In the genomic region with DNA sequence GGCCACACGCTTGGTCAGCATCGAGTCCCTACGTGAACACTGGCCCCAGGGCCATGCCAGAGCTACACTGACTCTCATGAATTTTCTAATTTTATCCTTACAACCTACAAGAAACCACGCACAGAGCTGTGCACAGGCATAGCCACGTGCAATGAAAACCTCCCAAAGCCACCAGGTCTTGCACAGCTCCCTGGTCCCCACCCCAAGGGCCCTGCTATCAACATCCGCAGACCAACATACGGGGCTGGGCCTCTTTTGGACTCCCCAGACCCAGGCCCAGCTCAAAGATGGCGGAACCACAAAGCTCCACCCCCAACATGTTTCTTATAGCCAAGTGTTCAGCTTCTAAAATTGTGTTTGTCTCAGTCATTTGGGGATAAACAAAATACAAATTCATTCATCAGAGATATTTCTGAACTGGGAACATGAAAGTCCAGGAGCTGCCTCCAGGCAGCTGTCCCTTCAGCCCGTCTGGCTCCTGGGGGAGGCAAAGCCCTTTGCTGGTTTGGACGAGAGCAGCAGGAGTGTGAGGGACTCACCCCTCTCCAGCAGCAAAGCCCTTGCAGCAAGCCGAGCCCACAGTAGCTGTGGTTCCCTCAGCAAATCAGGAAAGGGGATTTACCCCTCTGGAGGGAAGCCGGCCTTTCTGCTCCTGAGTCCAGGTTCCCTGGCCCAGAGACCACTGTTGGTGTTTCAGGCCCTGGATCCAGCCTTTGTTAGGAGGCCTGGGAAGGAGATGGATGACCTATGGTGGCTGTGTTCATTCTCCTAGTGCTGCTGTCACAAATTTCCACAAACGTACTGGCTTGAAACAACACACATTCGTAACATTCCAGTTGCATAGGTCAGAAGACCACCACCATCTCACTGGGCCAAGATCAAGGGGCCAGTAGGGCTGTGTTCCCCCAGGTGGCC, we compare ENCODE assay signal across 19 cellular contexts.
A peak's percentile ranks its signal among the peaks of the same experiment; 100 is the strongest.
DNase-seq lines count a peak whose midpoint lies in the region; ATAC-seq and TF ChIP-seq lines count a peak whose summit lies in the region.
"Had no signal": no experiment of that assay in that cellular context is flagged by ENCODE, and none has a peak within 500 bp of the region (broad histone marks: within the 10 kb centered on the region; RNA-seq: fewer than 3 reads in every experiment).

No MANE protein-coding gene starts in this region.

- TF ChIP-seq CTCF in natural killer cell (IDR thresholded peaks at IDR 0.05) (no peak), osteocyte (IDR thresholded peaks at IDR 0.05) (no peak)

- ATAC-seq in natural killer cell treated with Interleukin-12 subunit alpha and Interleukin-12 subunit beta and Interleukin-15 and Interleukin-18, amount 100 ng/mL, for 72 hours: no peak
- ATAC-seq in natural killer cell (no peak), HG03095 (IDR thresholded peaks at IDR 0.05; ENCODE audit: unreplicated experiment) (no peak)
- no peak for ATAC-seq in central memory CD8-positive, alpha-beta T cell (replicated peaks; ENCODE audit: extremely low read depth, poor library complexity, severe bottlenecking)
- ATAC-seq: CD8-positive, alpha-beta T cell; GM23338; Panc1 had no signal

- no peaks in the 10 kb centered on the region for H3K36me3 Mint-ChIP-seq in natural killer cell treated with Interleukin-12 subunit alpha and Interleukin-12 subunit beta and Interleukin-15 and Interleukin-18, amount 100 ng/mL, for 72 hours
- H3K36me3 Mint-ChIP-seq in natural killer cell: no peaks in the 10 kb centered on the region
- H3K36me3 Mint-ChIP-seq in central memory CD8-positive, alpha-beta T cell (ENCODE audit: insufficient read depth): peaks cover 3% of the 10 kb centered on the region
- no peaks in the 10 kb centered on the region for H3K36me3 Mint-ChIP-seq in osteocyte (ENCODE audit: unreplicated experiment)
- H3K36me3 Mint-ChIP-seq: CD8-positive, alpha-beta T cell had no signal

- peak; percentile 31 for DNase-seq in natural killer cell treated with Interleukin-12 subunit alpha and Interleukin-12 subunit beta and Interleukin-15 and Interleukin-18, amount 100 ng/mL, for 72 hours (ENCODE audit: low spot score)
- DNase-seq in natural killer cell (no peak), osteocyte (ENCODE audit: extremely low spot score, unreplicated experiment) (peak; percentile 48), posterior cingulate gyrus (no peak), KG1 (lab: John Stamatoyannopoulos, UW) (no peak)
- no peak for DNase-seq in central memory CD8-positive, alpha-beta T cell (ENCODE audit: low spot score in 2 of 2)
- DNase-seq: CD8-positive, alpha-beta T cell; DND-41; Karpas-422; NCI-H1694 treated with DMSO at 0.1 percent for 48 hours; NCI-H2081 treated with DMSO at 0.1 percent for 48 hours; NCI-H2171 treated with DMSO at 0.1 percent for 48 hours; NCI-H524 treated with DMSO at 0.1 percent for 48 hours; NCI-H82; SJCRH30 had no signal

- no peaks in the 10 kb centered on the region for H3K27me3 Mint-ChIP-seq in natural killer cell treated with Interleukin-12 subunit alpha and Interleukin-12 subunit beta and Interleukin-15 and Interleukin-18, amount 100 ng/mL, for 72 hours
- H3K27me3 Mint-ChIP-seq in natural killer cell (ENCODE audit: low read depth in 2 of 2) (peaks cover 0 to 3% of the 10 kb centered on the region in 2 donors), osteocyte (ENCODE audit: unreplicated experiment) (no peaks in the 10 kb centered on the region)
- peaks cover 10% of the 10 kb centered on the region for H3K27me3 Mint-ChIP-seq in central memory CD8-positive, alpha-beta T cell

- no peak overlapping the region for H3K4me3 Mint-ChIP-seq in natural killer cell treated with Interleukin-12 subunit alpha and Interleukin-12 subunit beta and Interleukin-15 and Interleukin-18, amount 100 ng/mL, for 72 hours
- H3K4me3 Mint-ChIP-seq in natural killer cell (no peak overlapping the region), osteocyte (ENCODE audit: unreplicated experiment) (no peak overlapping the region)
- H3K4me3 Mint-ChIP-seq in central memory CD8-positive, alpha-beta T cell: no peak overlapping the region
- H3K4me3 Mint-ChIP-seq: CD8-positive, alpha-beta T cell; GM23338; IgD-negative memory B cell had no signal

- peak overlapping the region in 1 of 2 donors; percentile 19 for H3K27ac Mint-ChIP-seq in natural killer cell treated with Interleukin-12 subunit alpha and Interleukin-12 subunit beta and Interleukin-15 and Interleukin-18, amount 100 ng/mL, for 72 hours
- peak overlapping the region in 1 of 2 donors; percentile 76 for H3K27ac Mint-ChIP-seq in natural killer cell
- H3K27ac Mint-ChIP-seq in central memory CD8-positive, alpha-beta T cell (ENCODE audit: low read depth): peak overlapping the region; percentile 39
- H3K27ac Mint-ChIP-seq in osteocyte (ENCODE audit: unreplicated experiment): no peak overlapping the region
- H3K27ac Mint-ChIP-seq: CD8-positive, alpha-beta T cell; GM23338; IgD-negative memory B cell had no signal

- intact Hi-C loops in natural killer cell (cut with micrococcal nuclease) (no loop called here), posterior cingulate gyrus (cut with DNase I) (no loop called here)

- H3K9me3 Mint-ChIP-seq in natural killer cell treated with Interleukin-12 subunit alpha and Interleukin-12 subunit beta and Interleukin-15 and Interleukin-18, amount 100 ng/mL, for 72 hours: no peaks in the 10 kb centered on the region
- no peaks in the 10 kb centered on the region for H3K9me3 Mint-ChIP-seq in natural killer cell
- no peaks in the 10 kb centered on the region for H3K9me3 Mint-ChIP-seq in central memory CD8-positive, alpha-beta T cell
- no peaks in the 10 kb centered on the region for H3K9me3 Mint-ChIP-seq in osteocyte (ENCODE audit: unreplicated experiment)
- H3K9me3 Mint-ChIP-seq: CD8-positive, alpha-beta T cell; GM23338; IgD-negative memory B cell had no signal

- H3K4me1 Mint-ChIP-seq in natural killer cell treated with Interleukin-12 subunit alpha and Interleukin-12 subunit beta and Interleukin-15 and Interleukin-18, amount 100 ng/mL, for 72 hours (ENCODE audit: low read depth in 2 of 2): peaks cover 14 to 27% of the 10 kb centered on the region in 2 donors
- H3K4me1 Mint-ChIP-seq in natural killer cell (peaks cover 7 to 29% of the 10 kb centered on the region in 2 donors), osteocyte (ENCODE audit: unreplicated experiment) (peaks cover 33% of the 10 kb centered on the region)
- H3K4me1 Mint-ChIP-seq in central memory CD8-positive, alpha-beta T cell: peaks cover 19% of the 10 kb centered on the region

Comparison
In these comparisons a context has a peak if more than half of its experiments do, and no peak if none do; other contexts are left out.
1. DNase-seq: peak in natural killer cell treated with Interleukin-12 subunit alpha and Interleukin-12 subunit beta and Interleukin-15 and Interleukin-18, amount 100 ng/mL, for 72 hours (single experiment) and osteocyte (single experiment); none in natural killer cell (single experiment), central memory CD8-positive, alpha-beta T cell (0 of 2), posterior cingulate gyrus (0 of 10) and KG1 (single experiment).